ENCODE assay signal across 18 cellular contexts in the genomic region with DNA sequence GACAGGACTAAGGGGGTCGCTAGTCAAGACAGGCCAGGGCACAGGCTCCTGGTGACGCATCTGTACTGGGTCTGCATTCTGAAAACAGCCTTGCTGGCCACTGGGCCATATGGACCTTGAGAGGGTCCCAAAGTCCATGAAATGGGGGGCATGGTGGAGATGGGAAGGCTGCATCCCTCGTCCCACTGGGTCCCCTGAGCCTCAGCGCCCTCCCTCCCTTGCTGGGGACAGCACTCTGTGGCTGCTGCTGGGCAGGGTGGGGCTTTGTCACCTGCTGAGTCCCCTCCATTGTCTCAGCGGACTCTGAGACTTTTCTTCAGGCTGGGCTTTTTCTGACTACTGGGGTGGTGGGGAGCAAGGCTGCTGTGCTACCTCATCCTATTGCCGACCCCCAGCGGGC.
"Had no signal": no experiment of that assay in that cellular context is flagged by ENCODE, and none has a peak within 500 bp of the region (broad histone marks: within the 10 kb centered on the region; RNA-seq: fewer than 3 reads in every experiment).

No MANE protein-coding gene starts in this region.

- H3K27me3 ChIP-seq: colonic mucosa, tibial nerve, upper lobe of left lung had no signal

- H3K4me1 Mint-ChIP-seq: memory B cell; stimulated activated memory B cell treated with anti-CD40 and anti-IgM and Interleukin-4, amounts not matched to agents 10 μg/mL and 1 μg/mL and 100 μg/mL, for 72 hours had no signal

- H3K4me2 ChIP-seq: smooth muscle cell had no signal

- H3K36me3 ChIP-seq: colonic mucosa, thoracic aorta, tibial nerve, upper lobe of left lung had no signal

- H3K36me3 Mint-ChIP-seq: memory B cell; stimulated activated memory B cell treated with anti-CD40 and anti-IgM and Interleukin-4, amounts not matched to agents 10 μg/mL and 1 μg/mL and 100 μg/mL, for 72 hours had no signal

- H3K9me3 ChIP-seq: colonic mucosa, thoracic aorta, tibial nerve, upper lobe of left lung had no signal

- H3K4me3 Mint-ChIP-seq: central memory CD8-positive, alpha-beta T cell; effector memory CD8-positive, alpha-beta T cell; memory B cell; nephron; stimulated activated memory B cell treated with anti-CD40 and anti-IgM and Interleukin-4, amounts not matched to agents 10 μg/mL and 1 μg/mL and 100 μg/mL, for 72 hours had no signal

- H3K4me1 ChIP-seq: parathyroid adenoma had no signal

- ATAC-seq: effector memory CD8-positive, alpha-beta T cell; left lobe of liver; sciatic nerve; stimulated activated memory B cell treated with anti-CD40 and anti-IgM and Interleukin-4, amounts not matched to agents 10 μg/mL and 1 μg/mL and 100 μg/mL, for 72 hours; stimulated activated naive CD8-positive, alpha-beta T cell treated with anti-CD3 and anti-CD28 coated beads, Interleukin-15, Interleukin-2, amounts not matched to agents 100 U/mL and 50 U/mL, for 24 hours had no signal

- H3K27me3 Mint-ChIP-seq: central memory CD8-positive, alpha-beta T cell; effector memory CD8-positive, alpha-beta T cell had no signal

- H2AFZ ChIP-seq: parathyroid adenoma had no signal

- H3K4me3 ChIP-seq: colonic mucosa, lung, smooth muscle cell, thoracic aorta, tibial nerve, upper lobe of left lung had no signal

- H3K79me2 ChIP-seq: parathyroid adenoma had no signal

- H3K27ac ChIP-seq: colonic mucosa, parathyroid adenoma, tibial nerve had no signal

- H3K9ac ChIP-seq: parathyroid adenoma had no signal

- H3K9me3 Mint-ChIP-seq: central memory CD8-positive, alpha-beta T cell; effector memory CD8-positive, alpha-beta T cell; memory B cell; nephron; stimulated activated memory B cell treated with anti-CD40 and anti-IgM and Interleukin-4, amounts not matched to agents 10 μg/mL and 1 μg/mL and 100 μg/mL, for 72 hours had no signal

- DNase-seq: colonic mucosa; effector memory CD8-positive, alpha-beta T cell; kidney; stimulated activated CD4-positive, alpha-beta T cell treated with anti-CD3 and anti-CD28 coated beads, Interleukin-4, amount 100 ng/mL, for 4 hours; stimulated activated naive CD8-positive, alpha-beta T cell treated with anti-CD3 and anti-CD28 coated beads, Interleukin-15, Interleukin-2, amounts not matched to agents 100 U/mL and 50 U/mL, for 24 hours had no signal

- H3K27ac Mint-ChIP-seq: effector memory CD8-positive, alpha-beta T cell; memory B cell; nephron; progenitor cell of endocrine pancreas; stimulated activated memory B cell treated with anti-CD40 and anti-IgM and Interleukin-4, amounts not matched to agents 10 μg/mL and 1 μg/mL and 100 μg/mL, for 72 hours had no signal
